Comparison of ENCODE assay signal across 9 cellular contexts in the genomic region with DNA sequence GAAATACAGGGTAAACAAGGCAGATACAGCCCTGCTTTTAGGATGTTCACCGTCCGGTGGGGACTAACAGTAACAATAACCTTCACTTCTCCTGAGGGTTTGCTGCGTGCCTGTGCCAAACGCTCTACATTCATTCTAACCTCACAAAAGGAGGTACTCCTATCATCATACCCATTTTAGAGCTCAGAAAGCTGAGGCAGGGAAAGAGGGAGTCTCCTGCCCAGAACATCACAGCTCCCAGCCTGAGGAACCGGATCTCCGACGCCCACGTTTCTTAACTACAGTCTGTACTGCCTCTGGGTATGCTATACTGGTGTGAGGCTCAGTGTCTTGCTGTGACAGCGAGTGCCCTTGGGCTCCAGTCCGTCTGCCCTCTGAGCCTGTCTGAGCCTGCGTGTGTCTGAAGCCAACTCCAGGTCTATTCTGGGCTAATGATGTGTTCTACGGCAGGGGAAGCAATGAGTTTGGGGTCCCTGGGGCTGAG. TPM values are rescaled to one million over a fixed set of nuclear protein-coding genes. Genes with fewer than 3 reads are reported as not detected.
DNase-seq lines count a peak whose midpoint lies in the region; ATAC-seq and TF ChIP-seq lines count a peak whose summit lies in the region.
"Had no signal": no experiment of that assay in that cellular context is flagged by ENCODE, and none has a peak within 500 bp of the region (broad histone marks: within the 10 kb centered on the region; RNA-seq: fewer than 3 reads in every experiment).

No MANE protein-coding gene starts in this region.

- BruUV-seq in Caco-2 (replicated peaks; lab: Mats Ljungman, UMichigan), result no TSS peak

- H3K9me3 ChIP-seq in Caco-2 (no peaks in the 10 kb centered on the region), Peyer's patch (no peaks in the 10 kb centered on the region), neutrophil (no peaks in the 10 kb centered on the region)

- DNase-seq in Caco-2 (no peak), Peyer's patch (no peak), HuH-7.5 (ENCODE audit: low spot score) (no peak), GM03348 (ENCODE audit: low spot score) (no peak)
- no peak for DNase-seq in activated effector memory CD4-positive, alpha-beta T cell treated with Interleukin-2 at 50 U/mL for 16 hours
- DNase-seq: NCI-H526 treated with DMSO at 0.1 percent for 48 hours had no signal

- POLR2A ChIA-PET in Caco-2 (lab: Charles Lee), result no interaction called here

- H3K9me3 Mint-ChIP-seq in Caco-2 (ENCODE audit: unreplicated experiment), result no peaks in the 10 kb centered on the region

- H3K4me1 ChIP-seq in Caco-2 (peaks cover 14% of the 10 kb centered on the region), Peyer's patch (peaks cover 0 to 37% (median 14%) of the 10 kb centered on the region in 4 donors), neutrophil (ENCODE audit: control insufficient read depth in 1 of 2, insufficient read depth in 1 of 2, low read depth in 1 of 2, low read length in 1 of 2) (peaks cover 55 to 59% of the 10 kb centered on the region in 2 experiments)

- H3K27me3 Mint-ChIP-seq in Caco-2 (ENCODE audit: insufficient read depth, unreplicated experiment), result no peaks in the 10 kb centered on the region

- CTCF ChIA-PET in Caco-2 (lab: Charles Lee), result interaction anchor here (2.4 kb wide), 1 partner anchor 12 kb away, joined by 23 read pairs; no protein-coding TSS in a partner anchor

- H3K4me1 Mint-ChIP-seq in Caco-2 (ENCODE audit: low read depth, unreplicated experiment), result peaks cover 15% of the 10 kb centered on the region

- ATAC-seq in esophagus mucosa (peak; percentile 51), GM19455 (IDR thresholded peaks at IDR 0.05; ENCODE audit: unreplicated experiment) (no peak)

- H3K36me3 ChIP-seq in Caco-2 (ENCODE audit: control insufficient read depth, insufficient read depth, low read length), result no peaks in the 10 kb centered on the region
- no peaks in the 10 kb centered on the region for H3K36me3 ChIP-seq in Peyer's patch
- peaks cover 5% of the 10 kb centered on the region for H3K36me3 ChIP-seq in neutrophil

- peaks cover 17% of the 10 kb centered on the region for H3K36me3 Mint-ChIP-seq in Caco-2 (ENCODE audit: insufficient read depth, unreplicated experiment)

- TF ChIP-seq CTCF in Caco-2 (IDR thresholded peaks at IDR 0.05; ENCODE audit: insufficient read depth in 1 of 2, low read depth in 1 of 2, low read length in 1 of 2, severe bottlenecking in 1 of 2, unreplicated experiment in 1 of 2) (no peak), Peyer's patch (IDR thresholded peaks at IDR 0.05) (no peak), neutrophil (IDR thresholded peaks at IDR 0.05) (no peak)

- H3K4me3 ChIP-seq in Caco-2 (ENCODE audit: low read depth, low read length) (peak overlapping the region; percentile 81), Peyer's patch (peak overlapping the region; percentile 62 to 92 (median 70)), neutrophil (ENCODE audit: low read depth in 1 of 2, low read length in 1 of 2) (peak overlapping the region; percentile 85 to 90)

- peak overlapping the region; percentile 86 for H3K4me3 Mint-ChIP-seq in Caco-2 (ENCODE audit: unreplicated experiment)

- intact Hi-C loops in Caco-2 (cut with micrococcal nuclease; ENCODE audit: unreplicated experiment), result no loop called here

- peak overlapping the region; percentile 63 to 83 (median 77) for H3K27ac ChIP-seq in Peyer's patch
- peak overlapping the region; percentile 87 for H3K27ac ChIP-seq in neutrophil

- no peaks in the 10 kb centered on the region for H3K27me3 ChIP-seq in Caco-2 (replicated peaks; ENCODE audit: control insufficient read depth, insufficient read depth, low read length)
- no peaks in the 10 kb centered on the region for H3K27me3 ChIP-seq in Peyer's patch
- peaks cover 16% of the 10 kb centered on the region for H3K27me3 ChIP-seq in neutrophil

- no peak overlapping the region for H3K27ac Mint-ChIP-seq in Caco-2 (ENCODE audit: unreplicated experiment)

- TF ChIP-seq POLR2A in Peyer's patch (IDR thresholded peaks at IDR 0.05), result no peak

RNA-seq across cellular contexts. Expression of a gene that starts 5.1 kb away (rescaled TPM):
- 20.0 and 21.7 TPM in 2 replicates for total RNA-seq in Caco-2 (2022)
- 10 to 100 TPM; 28.9 to 46.6 (median 34.8) TPM for total RNA-seq in Peyer's patch
- 10.8 TPM for total RNA-seq in esophagus mucosa

RNA-seq across cellular contexts. Expression of a gene that starts 20.6 kb away (rescaled TPM):
- 1.1 and 1.3 TPM in 2 replicates for total RNA-seq in Caco-2 (2022)
- total RNA-seq in Peyer's patch, result not detected
- 38.6 TPM for total RNA-seq in esophagus mucosa

RNA-seq across cellular contexts. Expression of a gene that starts 32.0 kb away (rescaled TPM):
- 4.1 and 5.3 TPM in 2 replicates for total RNA-seq in Caco-2 (2022)
- 1 to 10 TPM in 1 of 4 donors, not detected in 3; 3.8 TPM for total RNA-seq in Peyer's patch
- 1,078 TPM for total RNA-seq in esophagus mucosa

Comparison
In these comparisons a context has a peak if more than half of its experiments do, and no peak if none do; other contexts are left out.
1. RNA of a gene that starts 20.6 kb away (total RNA-seq): 38.6 TPM in esophagus mucosa (single experiment); 1.1 to 1.3 TPM in Caco-2 and not detected in Peyer's patch; every median in the first group is over 10 times any median in the second.
2. RNA of a gene that starts 32.0 kb away (total RNA-seq): 1,078 TPM in esophagus mucosa (single experiment); 4.1 to 5.3 TPM in Caco-2 and 3.8 TPM in Peyer's patch; every median in the first group is over 100 times any median in the second.
3. Peak in every context shown above with its lines, with median percentiles within 50 percentile points of each other: H3K4me3 ChIP-seq.